Comparison of ENCODE assay signal across 21 cellular contexts in genomic region chr1:196373798-196374197, GRCh38.
"Had no signal": no experiment of that assay in that cellular context is flagged by ENCODE, and none has a peak within 500 bp of the region (broad histone marks: within the 10 kb centered on the region; RNA-seq: fewer than 3 reads in every experiment).

No MANE protein-coding gene starts in this region.

- H3K27me3 ChIP-seq: gastrocnemius medialis, right lobe of liver, tibial nerve, upper lobe of left lung had no signal

- H3K36me3 Mint-ChIP-seq: memory B cell; natural killer cell; stimulated activated naive B cell treated with anti-CD40 and anti-IgM and Interleukin-4, amounts not matched to agents 10 μg/mL and 1 μg/mL and 100 μg/mL, for 72 hours had no signal

- H3K4me1 ChIP-seq: gastrocnemius medialis, parathyroid adenoma, right lobe of liver, upper lobe of left lung had no signal

- H3K4me3 Mint-ChIP-seq: effector memory CD8-positive, alpha-beta T cell; memory B cell; natural killer cell; stimulated activated naive B cell treated with anti-CD40 and anti-IgM and Interleukin-4, amounts not matched to agents 10 μg/mL and 1 μg/mL and 100 μg/mL, for 72 hours; stimulated activated naive CD8-positive, alpha-beta T cell treated with anti-CD3 and anti-CD28 coated beads, Interleukin-15, Interleukin-2, amounts not matched to agents 100 ng/mL and 50 ng/mL, for 24 hours had no signal

- H2AFZ ChIP-seq: parathyroid adenoma had no signal

- H3K9ac ChIP-seq: parathyroid adenoma had no signal

- H3K4me1 Mint-ChIP-seq: memory B cell; natural killer cell; stimulated activated naive B cell treated with anti-CD40 and anti-IgM and Interleukin-4, amounts not matched to agents 10 μg/mL and 1 μg/mL and 100 μg/mL, for 72 hours had no signal

- DNase-seq: cortex of kidney; effector memory CD8-positive, alpha-beta T cell; foreskin fibroblast; gastrocnemius medialis; head of caudate nucleus; natural killer cell; occipital lobe; right lobe of liver; small intestine; stimulated activated CD4-positive, alpha-beta T cell treated with anti-CD3 and anti-CD28 coated beads, Interleukin-15, amount 100 ng/mL, for 24 hours; stimulated activated CD4-positive, alpha-beta T cell treated with anti-CD3 and anti-CD28 coated beads, Interleukin-2, amount 100 ng/mL, for 48 hours; stimulated activated naive B cell treated with anti-CD40 and anti-IgM and Interleukin-4, amounts not matched to agents 10 μg/mL and 1 μg/mL and 100 μg/mL, for 72 hours; upper lobe of left lung had no signal

- H3K79me2 ChIP-seq: parathyroid adenoma had no signal

- H3K27ac ChIP-seq: gastrocnemius medialis, parathyroid adenoma, right lobe of liver, thoracic aorta, tibial nerve, upper lobe of left lung had no signal

- H3K4me3 ChIP-seq: gastrocnemius medialis, lung, right lobe of liver, thoracic aorta, tibial nerve, upper lobe of left lung had no signal

- H3K27ac Mint-ChIP-seq: effector memory CD8-positive, alpha-beta T cell; memory B cell; natural killer cell; progenitor cell of endocrine pancreas; stimulated activated naive B cell treated with anti-CD40 and anti-IgM and Interleukin-4, amounts not matched to agents 10 μg/mL and 1 μg/mL and 100 μg/mL, for 72 hours; stimulated activated naive CD8-positive, alpha-beta T cell treated with anti-CD3 and anti-CD28 coated beads, Interleukin-15, Interleukin-2, amounts not matched to agents 100 ng/mL and 50 ng/mL, for 24 hours had no signal

- ATAC-seq: effector memory CD8-positive, alpha-beta T cell; gastrocnemius medialis; left lobe of liver; natural killer cell; right lobe of liver; stimulated activated naive B cell treated with anti-CD40 and anti-IgM and Interleukin-4, amounts not matched to agents 10 μg/mL and 1 μg/mL and 100 μg/mL, for 72 hours had no signal

- H3K27me3 Mint-ChIP-seq: effector memory CD8-positive, alpha-beta T cell; memory B cell; progenitor cell of endocrine pancreas; stimulated activated naive B cell treated with anti-CD40 and anti-IgM and Interleukin-4, amounts not matched to agents 10 μg/mL and 1 μg/mL and 100 μg/mL, for 72 hours; stimulated activated naive CD8-positive, alpha-beta T cell treated with anti-CD3 and anti-CD28 coated beads, Interleukin-15, Interleukin-2, amounts not matched to agents 100 ng/mL and 50 ng/mL, for 24 hours had no signal

- H3K36me3 ChIP-seq: gastrocnemius medialis, right lobe of liver, thoracic aorta, tibial nerve, upper lobe of left lung had no signal

- H3K9me3 ChIP-seq: gastrocnemius medialis, right lobe of liver, thoracic aorta, tibial nerve, upper lobe of left lung had no signal

- H3K9me3 Mint-ChIP-seq: effector memory CD8-positive, alpha-beta T cell; stimulated activated naive B cell treated with anti-CD40 and anti-IgM and Interleukin-4, amounts not matched to agents 10 μg/mL and 1 μg/mL and 100 μg/mL, for 72 hours; stimulated activated naive CD8-positive, alpha-beta T cell treated with anti-CD3 and anti-CD28 coated beads, Interleukin-15, Interleukin-2, amounts not matched to agents 100 ng/mL and 50 ng/mL, for 24 hours had no signal
